1 cellular context compared by ENCODE assay signal in genomic region chr12:124852329-124852831, GRCh38.
A peak's percentile ranks its signal among the peaks of the same experiment; 100 is the strongest.
TF ChIP-seq lines count a peak whose summit lies in the region.

No MANE protein-coding gene starts in this region.

TF ChIP-seq in HepG2, 621 proteins besides CTCF, POLR2A, EP300 and RAD21 (continued from another document):
- TF ChIP-seq ZBTB1 (CRISPR knock-in tag; IDR thresholded peaks at IDR 0.05; ENCODE audit: borderline replicate concordance) (no peak), MXD1 (CRISPR knock-in tag; IDR thresholded peaks at IDR 0.05) (peak; percentile 61; the same call in 1 of the 2 replicates), ZXDC (CRISPR knock-in tag; IDR thresholded peaks at IDR 0.05) (no peak), BORCS8-MEF2B (CRISPR knock-in tag; IDR thresholded peaks at IDR 0.05) (no peak), PHF8 (CRISPR knock-in tag; IDR thresholded peaks at IDR 0.05) (no peak), RBFOX2 (IDR thresholded peaks at IDR 0.05; ENCODE audit: low read depth, low read length) (no peak), CC2D1A (CRISPR knock-in tag; IDR thresholded peaks at IDR 0.05) (peak; percentile 77; the same call in 1 of the 2 replicates), ZNF850 (CRISPR knock-in tag; conservative IDR thresholded peaks at IDR 0.05) (0 out of 2 replicates have a peak, but pooled peaks have one; percentile 68), ZC3H4 (CRISPR knock-in tag; IDR thresholded peaks at IDR 0.05; ENCODE audit: borderline replicate concordance) (no peak), NFE2L1 (CRISPR knock-in tag; IDR thresholded peaks at IDR 0.05; ENCODE audit: borderline replicate concordance) (no peak)
